ENCODE assay signal across 25 cellular contexts in the genomic region with DNA sequence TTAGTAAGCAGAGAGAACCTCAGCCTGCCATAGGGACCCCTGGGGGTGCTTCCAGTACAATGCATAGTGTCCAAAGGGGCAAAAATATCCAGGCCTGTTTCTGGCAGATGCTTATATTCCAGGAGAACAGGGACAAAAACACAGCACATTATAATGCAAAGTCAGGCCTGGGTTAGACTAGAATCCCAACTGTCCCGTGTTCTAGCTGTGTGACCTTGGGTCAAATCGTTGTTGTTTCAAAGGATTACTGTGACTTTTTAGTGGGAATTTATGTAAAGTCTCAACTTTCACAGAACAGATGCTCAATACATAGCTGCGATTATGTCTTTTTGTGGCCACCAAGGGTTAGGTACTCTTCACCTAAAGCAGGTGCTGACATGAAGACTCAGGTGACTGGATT.
"Had no signal": no experiment of that assay in that cellular context is flagged by ENCODE, and none has a peak within 500 bp of the region (broad histone marks: within the 10 kb centered on the region; RNA-seq: fewer than 3 reads in every experiment).

No MANE protein-coding gene starts in this region.

- H3K27me3 Mint-ChIP-seq: naive thymus-derived CD4-positive, alpha-beta T cell; progenitor cell of endocrine pancreas; type B pancreatic cell had no signal

- H3K4me1 Mint-ChIP-seq: stimulated activated effector memory CD8-positive, alpha-beta T cell treated with anti-CD3 and anti-CD28 coated beads, Interleukin-12 subunit alpha, Interleukin-12 subunit beta, amount 100 ng/mL, for 72 hours had no signal

- H3K36me3 Mint-ChIP-seq: stimulated activated effector memory CD8-positive, alpha-beta T cell treated with anti-CD3 and anti-CD28 coated beads, Interleukin-12 subunit alpha, Interleukin-12 subunit beta, amount 100 ng/mL, for 72 hours had no signal

- H3K27ac Mint-ChIP-seq: endodermal cell; naive thymus-derived CD4-positive, alpha-beta T cell; progenitor cell of endocrine pancreas; stimulated activated effector memory CD8-positive, alpha-beta T cell treated with anti-CD3 and anti-CD28 coated beads, Interleukin-12 subunit alpha, Interleukin-12 subunit beta, amount 100 ng/mL, for 72 hours; type B pancreatic cell had no signal

- DNase-seq: cortex of kidney; effector CD8-positive, alpha-beta T cell; endodermal cell; foreskin keratinocyte; heart left ventricle; left cardiac atrium; left lung; mesenchymal stem cell; midbrain; naive thymus-derived CD4-positive, alpha-beta T cell; stimulated activated CD4-positive, alpha-beta T cell treated with anti-CD3 and anti-CD28 coated beads, Interleukin-12 subunit alpha, Interleukin-12 subunit beta, amount 100 ng/mL, for 4 hours; stimulated activated CD4-positive, alpha-beta T cell treated with anti-CD3 and anti-CD28 coated beads, Interleukin-1b, Interleukin-23, amount 100 ng/mL, for 48 hours; stimulated activated CD4-positive, alpha-beta T cell treated with anti-CD3 and anti-CD28 coated beads, Interleukin-4, amount 100 ng/mL, for 1 hour; stimulated activated naive CD4-positive, alpha-beta T cell treated with Interleukin-2 at 50 U/mL for 16 hours; stomach; testis; tibial artery had no signal

- H3K27me3 ChIP-seq: esophagus muscularis mucosa, foreskin keratinocyte, gastroesophageal sphincter, heart left ventricle, hepatocyte, left lung, stomach, testis, tibial artery had no signal

- H3K4me3 ChIP-seq: esophagus muscularis mucosa, gastroesophageal sphincter, heart left ventricle, hepatocyte, left lung, smooth muscle cell, stomach, testis, tibial artery had no signal

- H3K4me3 Mint-ChIP-seq: endodermal cell; naive thymus-derived CD4-positive, alpha-beta T cell; stimulated activated effector memory CD8-positive, alpha-beta T cell treated with anti-CD3 and anti-CD28 coated beads, Interleukin-12 subunit alpha, Interleukin-12 subunit beta, amount 100 ng/mL, for 72 hours; type B pancreatic cell had no signal

- H3K27ac ChIP-seq: esophagus muscularis mucosa, foreskin keratinocyte, gastroesophageal sphincter, heart left ventricle, hepatocyte, left lung, parathyroid adenoma, stomach, testis, tibial artery had no signal

- H3K9me3 ChIP-seq: testis had no signal

- H3K4me1 ChIP-seq: foreskin keratinocyte, testis had no signal
